11 cellular contexts compared by ENCODE assay signal in the genomic region with DNA sequence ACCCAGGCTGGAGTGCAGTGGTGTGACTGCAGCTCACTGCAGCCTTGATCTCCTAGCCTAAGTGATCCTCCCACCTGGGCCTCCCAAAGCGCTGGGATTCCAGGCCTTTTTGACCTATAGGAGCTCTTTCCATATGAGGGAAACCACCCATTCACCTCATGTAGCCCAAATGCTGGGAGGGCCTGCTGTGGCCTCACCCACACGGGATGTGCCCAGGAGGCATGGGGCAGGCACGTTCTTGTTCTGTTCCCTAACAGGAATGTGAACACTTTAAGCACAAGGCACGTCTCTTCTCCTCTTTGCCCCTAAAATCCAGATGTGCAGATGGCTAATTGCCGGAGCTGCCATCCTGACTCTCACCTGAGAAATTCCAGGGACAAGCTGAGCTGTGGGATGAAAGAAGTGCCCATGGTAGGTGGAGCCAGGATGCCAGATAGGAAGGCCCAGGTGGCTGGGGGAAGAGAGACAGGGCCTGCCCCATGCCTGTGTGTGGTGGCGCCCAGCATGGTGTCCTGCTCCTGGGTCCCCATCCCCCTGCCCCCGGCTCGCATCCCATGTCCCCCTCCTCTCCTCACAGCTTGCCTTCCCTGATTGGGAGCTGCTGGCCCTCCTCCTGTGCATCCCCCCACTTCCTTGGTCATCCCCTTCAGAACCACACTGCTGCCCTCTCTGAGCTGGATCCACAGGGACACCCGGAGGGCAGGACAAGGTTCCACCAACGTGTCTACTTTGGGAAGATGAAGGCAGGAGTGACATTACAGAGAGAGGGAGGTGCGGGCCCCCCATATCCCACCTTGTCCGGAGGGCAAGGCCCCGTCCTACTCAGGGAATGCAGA. TPM values are rescaled to one million over a fixed set of nuclear protein-coding genes. Genes with fewer than 3 reads are reported as not detected.
DNase-seq lines count a peak whose midpoint lies in the region; ATAC-seq, FAIRE-seq and TF ChIP-seq lines count a peak whose summit lies in the region.
"Had no signal": no experiment of that assay in that cellular context is flagged by ENCODE, and none has a peak within 500 bp of the region (broad histone marks: within the 10 kb centered on the region; RNA-seq: fewer than 3 reads in every experiment).

No MANE protein-coding gene starts in this region.

- H3K27ac ChIP-seq in CD8-positive, alpha-beta T cell (ENCODE audit: low read depth, low read length), result no peak overlapping the region
- H3K27ac ChIP-seq in esophagus squamous epithelium, result peak overlapping the region in 3 of 4 donors; percentile 28 to 63 (median 53)

- no peak for ATAC-seq in CD8-positive, alpha-beta T cell
- no peak for ATAC-seq in HG03457 (IDR thresholded peaks at IDR 0.05; ENCODE audit: unreplicated experiment)
- no peak for ATAC-seq in HG03045 (IDR thresholded peaks at IDR 0.05; ENCODE audit: unreplicated experiment)

- no peaks in the 10 kb centered on the region for H3K36me3 Mint-ChIP-seq in CD8-positive, alpha-beta T cell
- no peaks in the 10 kb centered on the region for H3K36me3 Mint-ChIP-seq in HFFc6 (ENCODE audit: low read depth)

- H3K4me1 ChIP-seq in CD8-positive, alpha-beta T cell (ENCODE audit: insufficient read depth, low read length), result peaks cover 9% of the 10 kb centered on the region
- H3K4me1 ChIP-seq in esophagus squamous epithelium, result peaks cover 0 to 24% (median 2%) of the 10 kb centered on the region in 3 donors

- TF ChIP-seq CTCF in CD8-positive, alpha-beta T cell (IDR thresholded peaks at IDR 0.05), result no peak
- TF ChIP-seq CTCF in esophagus squamous epithelium (IDR thresholded peaks at IDR 0.05) (no peak), HFFc6 (IDR thresholded peaks at IDR 0.05) (no peak)

- H3K9me3 ChIP-seq in CD8-positive, alpha-beta T cell (ENCODE audit: low read length), result no peaks in the 10 kb centered on the region
- H3K9me3 ChIP-seq in esophagus squamous epithelium, result no peaks in the 10 kb centered on the region

- POLR2A ChIA-PET in CD8-positive, alpha-beta T cell (lab: Charles Lee), result no interaction called here

- TF ChIP-seq POLR2A in esophagus squamous epithelium (IDR thresholded peaks at IDR 0.05) (no peak), GM12891 (IDR thresholded peaks at IDR 0.05; ENCODE audit: low read depth, low read length) (no peak)

- FAIRE-seq in HTR-8/SVneo (lab: Jason Lieb, UNC), result peak; percentile 13
- no peak for FAIRE-seq in GM12891 (lab: Jason Lieb, UNC)

- H3K27me3 Mint-ChIP-seq in CD8-positive, alpha-beta T cell (ENCODE audit: low read depth), result peaks cover 8% of the 10 kb centered on the region
- H3K27me3 Mint-ChIP-seq in HFFc6 (ENCODE audit: insufficient read depth), result peaks cover 14% of the 10 kb centered on the region

- no peaks in the 10 kb centered on the region for H3K36me3 ChIP-seq in CD8-positive, alpha-beta T cell (ENCODE audit: insufficient read depth, low read length)
- H3K36me3 ChIP-seq in esophagus squamous epithelium, result no peaks in the 10 kb centered on the region

- H3K4me3 ChIP-seq in CD8-positive, alpha-beta T cell (ENCODE audit: low read depth, low read length), result no peak overlapping the region
- H3K4me3 ChIP-seq in esophagus squamous epithelium, result no peak overlapping the region

- H3K9me3 Mint-ChIP-seq in CD8-positive, alpha-beta T cell, result no peaks in the 10 kb centered on the region
- no peaks in the 10 kb centered on the region for H3K9me3 Mint-ChIP-seq in HFFc6

- H3K4me3 Mint-ChIP-seq in CD8-positive, alpha-beta T cell, result peak overlapping the region; percentile 11
- no peak overlapping the region for H3K4me3 Mint-ChIP-seq in HFFc6
- H3K4me3 Mint-ChIP-seq: B cell had no signal

- H3K27me3 ChIP-seq in CD8-positive, alpha-beta T cell (ENCODE audit: insufficient read depth, low read length), result peaks cover 3% of the 10 kb centered on the region
- H3K27me3 ChIP-seq in esophagus squamous epithelium, result peaks cover 0 to 29% (median 2%) of the 10 kb centered on the region in 4 donors

- WGBS in esophagus squamous epithelium, 2 donors, result 20 to 44% methylated on average over 6 to 7 of the region's 13 CpGs

- CTCF ChIA-PET in CD8-positive, alpha-beta T cell (lab: Charles Lee), result no interaction called here

- peak in 2 of 7 experiments; percentile 7 to 32 for DNase-seq in CD8-positive, alpha-beta T cell
- DNase-seq in HTR-8/SVneo (ENCODE audit: insufficient read length, low spot score) (no peak), esophagus squamous epithelium (lab: John Stamatoyannopoulos, UW) (no peak), posterior vena cava (ENCODE audit: low spot score) (peak; percentile 70), GM12891 (ENCODE audit: insufficient read length, low spot score) (no peak), HFFc6 (no peak)
- DNase-seq: activated gamma-delta T cell treated with Interleukin-2 at 50 U/mL for 16 hours, NCI-H1048 had no signal

- intact Hi-C loops in CD8-positive, alpha-beta T cell (cut with DNase I, micrococcal nuclease), result no loop called here
- intact Hi-C loops in esophagus squamous epithelium (cut with DNase I), result no loop called here
- intact Hi-C loops in posterior vena cava (cut with DNase I), result loop anchor here in 1 of 2 donors (5.0 kb wide), 1 partner anchor 61 kb away; no protein-coding TSS in a partner anchor

- peaks cover 4% of the 10 kb centered on the region for H3K4me1 Mint-ChIP-seq in CD8-positive, alpha-beta T cell (ENCODE audit: low read depth)
- peaks cover 6% of the 10 kb centered on the region; the same call in 1 of the 2 replicates for H3K4me1 Mint-ChIP-seq in HFFc6 (ENCODE audit: low read depth)

- H3K27ac Mint-ChIP-seq in CD8-positive, alpha-beta T cell, result no peak overlapping the region
- H3K27ac Mint-ChIP-seq in HFFc6, result no peak overlapping the region
- H3K27ac Mint-ChIP-seq: B cell had no signal

TF ChIP-seq in GM12891, 5 proteins besides CTCF, POLR2A, EP300 and RAD21:
- TF ChIP-seq POU2F2 (IDR thresholded peaks at IDR 0.05; ENCODE audit: low read depth, low read length), result no peak
- TF ChIP-seq PAX5 (IDR thresholded peaks at IDR 0.05; ENCODE audit: insufficient read depth, low read length, severe bottlenecking), result no peak
- TF ChIP-seq POLR2AphosphoS5 (IDR thresholded peaks at IDR 0.05; ENCODE audit: low read depth, low read length), result no peak
- TF ChIP-seq TAF1 (IDR thresholded peaks at IDR 0.05; ENCODE audit: low read depth, low read length), result no peak
- TF ChIP-seq SPI1 (IDR thresholded peaks at IDR 0.05; ENCODE audit: low read depth, low read length), result no peak
TF ChIP-seq in GM12891: peak in this region for 0.

RNA-seq across cellular contexts. Expression of gene CAMK2B, which starts 17.3 kb away (rescaled TPM):
- total RNA-seq in CD8-positive, alpha-beta T cell, result not detected
- total RNA-seq in esophagus squamous epithelium (under 1 TPM; 0.26 to 0.95 (median 0.69) TPM), posterior vena cava (1 to 10 TPM; 1.2 to 3.5 TPM)
- 0.65 TPM for polyA plus RNA-seq in GM12891 (2012; ENCODE audit: low read depth, missing spikeins)
- under 1 TPM in 2 of 6 experiments, not detected in 4; 0.11 to 0.41 TPM for total RNA-seq in HFFc6 (2021; fragmentation: NEBNext Ultra II Directional; extraction: Animal tissue kit (Norgen Biotek cat#: 25700))
- total RNA-seq: B cell had no signal
